ENCODE assay signal across 13 cellular contexts in the genomic region with DNA sequence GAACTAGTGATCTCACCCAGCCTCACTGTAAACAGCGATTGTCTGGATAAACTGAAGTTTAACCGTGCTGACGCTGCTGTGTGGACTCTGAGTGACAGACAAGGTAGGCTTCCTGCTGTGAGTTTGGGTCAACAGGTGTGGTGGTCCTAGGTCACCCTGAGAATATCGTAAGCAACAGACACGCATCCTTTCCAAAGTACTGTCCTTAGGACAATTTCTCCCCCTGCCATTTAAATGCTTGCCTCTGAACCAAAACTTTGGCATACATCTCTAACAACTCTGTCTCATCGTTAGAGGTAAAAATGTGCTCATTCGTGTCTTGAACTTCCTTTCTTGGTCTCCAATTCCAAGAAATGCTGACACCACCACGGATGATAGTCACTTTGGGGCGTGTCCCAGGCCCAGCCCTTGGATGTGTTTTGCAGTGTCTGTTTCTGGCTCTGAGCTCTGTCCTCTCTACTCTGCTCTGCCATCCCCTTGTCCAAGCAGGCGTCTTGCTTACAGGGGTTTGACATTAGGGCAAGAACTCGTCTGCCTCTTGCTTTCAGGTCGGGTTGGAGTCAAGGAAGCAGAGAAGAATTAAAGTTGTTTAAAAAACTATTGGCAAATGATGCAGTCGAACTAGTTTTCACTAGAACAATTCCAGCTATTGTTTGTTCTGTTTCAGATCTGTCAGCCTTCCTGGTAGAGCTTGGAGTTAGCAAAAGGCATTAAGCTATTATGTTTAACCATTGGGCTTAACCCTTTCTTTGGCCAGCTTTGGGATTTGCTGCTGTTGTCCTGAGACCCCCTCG.
DNase-seq lines count a peak whose midpoint lies in the region; ATAC-seq, FAIRE-seq and TF ChIP-seq lines count a peak whose summit lies in the region.
"Had no signal": no experiment of that assay in that cellular context is flagged by ENCODE, and none has a peak within 500 bp of the region (broad histone marks: within the 10 kb centered on the region; RNA-seq: fewer than 3 reads in every experiment).

No MANE protein-coding gene starts in this region.

- CTCF ChIA-PET in Calu3 (lab: Charles Lee): interaction anchor here (0.7 to 1.5 kb wide), 4 partner anchors 19 to 215 kb away, joined by 3 to 4 read pairs (median 3); no protein-coding TSS in a partner anchor

- H3K36me3 Mint-ChIP-seq in Calu3 (ENCODE audit: insufficient read depth, unreplicated experiment): peaks cover 8% of the 10 kb centered on the region

- peaks cover 63% of the 10 kb centered on the region for H3K4me1 Mint-ChIP-seq in Calu3 (ENCODE audit: low read depth, unreplicated experiment)

- BruUV-seq in Calu3 (replicated peaks; lab: Mats Ljungman, UMichigan): TSS peak; percentile 70

- H3K27me3 ChIP-seq in bronchial epithelial cell (ENCODE audit: control insufficient read depth, insufficient read depth, low read length) (no peaks in the 10 kb centered on the region), prostate gland (replicated peaks; ENCODE audit: insufficient read depth) (no peaks in the 10 kb centered on the region)

- DNase-seq in Calu3: peak; percentile 60
- DNase-seq in OCI-M1 (lab: John Stamatoyannopoulos, UW): peak; percentile 92
- DNase-seq in bronchial epithelial cell (ENCODE audit: low read depth): peak; percentile 51
- DNase-seq in prostate gland (ENCODE audit: low spot score): peak; percentile 69
- no peak for DNase-seq in cortex of kidney (lab: John Stamatoyannopoulos, UW)
- DNase-seq in NCI-H2107 treated with DMSO at 0.1 percent for 48 hours (lab: John Stamatoyannopoulos, UW; ENCODE audit: unreplicated experiment): no peak
- DNase-seq: left cardiac atrium, NCI-H1417, Right ventricle myocardium superior had no signal

- ATAC-seq in HG02884 (IDR thresholded peaks at IDR 0.05; ENCODE audit: unreplicated experiment) (no peak), GM18867 (IDR thresholded peaks at IDR 0.05; ENCODE audit: unreplicated experiment) (no peak)
- ATAC-seq: left cardiac atrium had no signal

- TF ChIP-seq CTCF in Calu3 (IDR thresholded peaks at IDR 0.05; ENCODE audit: unreplicated experiment): no peak
- no peak for TF ChIP-seq CTCF in bronchial epithelial cell (IDR thresholded peaks at IDR 0.05; ENCODE audit: insufficient read depth, low read length, severe bottlenecking)
- TF ChIP-seq CTCF in prostate gland (IDR thresholded peaks at IDR 0.05): no peak

- H3K4me1 ChIP-seq in prostate gland (replicated peaks): peaks cover 2% of the 10 kb centered on the region

- H3K27ac Mint-ChIP-seq in Calu3 (ENCODE audit: unreplicated experiment): peak overlapping the region; percentile 91

- 22% methylated on average over 14 of the region's 14 CpGs for WGBS in prostate gland

- H3K36me3 ChIP-seq in bronchial epithelial cell (ENCODE audit: control insufficient read depth, insufficient read depth, low read length) (peaks cover 6% of the 10 kb centered on the region), prostate gland (no peaks in the 10 kb centered on the region)

- H3K27ac ChIP-seq in prostate gland: peak overlapping the region; percentile 89 to 90

- FAIRE-seq in bronchial epithelial cell (lab: Jason Lieb, UNC): no peak
- FAIRE-seq: endometrium, GM12891 had no signal

- H3K27me3 Mint-ChIP-seq in Calu3 (ENCODE audit: unreplicated experiment): no peaks in the 10 kb centered on the region

- peak overlapping the region; percentile 57 for H3K4me3 Mint-ChIP-seq in Calu3 (ENCODE audit: low read depth, unreplicated experiment)

- TF ChIP-seq POLR2A in prostate gland (IDR thresholded peaks at IDR 0.05): no peak

- H3K4me3 ChIP-seq in bronchial epithelial cell (ENCODE audit: low read depth, low read length) (no peak overlapping the region), prostate gland (peak overlapping the region in 1 of 2 donors; percentile 8)

- no peaks in the 10 kb centered on the region for H3K9me3 ChIP-seq in prostate gland

- intact Hi-C loops in Calu3 (cut with micrococcal nuclease; ENCODE audit: unreplicated experiment): no loop called here
- intact Hi-C loops in prostate gland (cut with DNase I): no loop called here

- H3K9me3 Mint-ChIP-seq in Calu3 (ENCODE audit: low read depth, unreplicated experiment): no peaks in the 10 kb centered on the region

Comparison
In these comparisons a context has a peak if more than half of its experiments do, and no peak if none do; other contexts are left out.
1. DNase-seq: peak in Calu3 (single experiment), OCI-M1 (single experiment), bronchial epithelial cell (single experiment) and prostate gland (single experiment); none in cortex of kidney (single experiment) and NCI-H2107 treated with DMSO at 0.1 percent for 48 hours (single experiment).